Comparison of ENCODE assay signal across 8 cellular contexts in genomic region chr1:186849271-186849671, GRCh38. TPM values are rescaled to one million over a fixed set of nuclear protein-coding genes. Genes with fewer than 3 reads are reported as not detected.
DNase-seq lines count a peak whose midpoint lies in the region; ATAC-seq and TF ChIP-seq lines count a peak whose summit lies in the region.

No MANE protein-coding gene starts in this region.

- DNase-seq in SKM-1 (lab: John Stamatoyannopoulos, UW; ENCODE audit: unreplicated experiment), result peak; percentile 24
- no peak for DNase-seq in DMS153 (lab: John Stamatoyannopoulos, UW)
- no peak for DNase-seq in NCI-H446 (lab: John Stamatoyannopoulos, UW)
- DNase-seq in GM10248 (ENCODE audit: extremely low spot score), result no peak
- no peak for DNase-seq in BE2C

- POLR2A ChIA-PET in GM10248 (lab: Yijun Ruan, JAX), result interaction anchor here (0.8 kb wide), 1 partner anchor 10 kb away, joined by 5 read pairs; no protein-coding TSS in a partner anchor

- ATAC-seq in GM19395 (IDR thresholded peaks at IDR 0.05; ENCODE audit: unreplicated experiment) (peak; percentile 97), HG03066 (IDR thresholded peaks at IDR 0.05; ENCODE audit: low read depth, unreplicated experiment) (peak; percentile 96)

- peaks cover 3% of the 10 kb centered on the region for H3K27me3 ChIP-seq in BE2C

- CTCF ChIA-PET in GM10248 (lab: Yijun Ruan, JAX), result interaction anchor here (1.2 to 1.9 kb wide), 4 partner anchors 10 to 169 kb away, joined by 4 to 7 read pairs (median 4); partner anchors contain the start of gene PTGS2

- peak overlapping the region; percentile 30 for H3K27ac ChIP-seq in 22Rv1

- TF ChIP-seq CTCF in 22Rv1 (IDR thresholded peaks at IDR 0.05) (no peak), GM10248 (IDR thresholded peaks at IDR 0.05; ENCODE audit: control extremely low read depth, extremely low read depth, low read depth, missing control alignments) (no peak), BE2C (IDR thresholded peaks at IDR 0.05; ENCODE audit: low read depth, low read length) (no peak)

- H3K4me1 ChIP-seq in BE2C, result no peaks in the 10 kb centered on the region

- no peak overlapping the region for H3K4me3 ChIP-seq in BE2C (ENCODE audit: low read depth, low read length)

- H3K36me3 ChIP-seq in BE2C, result no peaks in the 10 kb centered on the region

- no peaks in the 10 kb centered on the region for H3K9me3 ChIP-seq in BE2C

RNA-seq across cellular contexts. Expression of gene PLA2G4A, which starts 20.5 kb away (rescaled TPM):
- not detected for polyA plus RNA-seq in BE2C (2012; ENCODE audit: insufficient read depth, insufficient read length, low read depth)
